ENCODE assay signal across 21 cellular contexts in the genomic region with DNA sequence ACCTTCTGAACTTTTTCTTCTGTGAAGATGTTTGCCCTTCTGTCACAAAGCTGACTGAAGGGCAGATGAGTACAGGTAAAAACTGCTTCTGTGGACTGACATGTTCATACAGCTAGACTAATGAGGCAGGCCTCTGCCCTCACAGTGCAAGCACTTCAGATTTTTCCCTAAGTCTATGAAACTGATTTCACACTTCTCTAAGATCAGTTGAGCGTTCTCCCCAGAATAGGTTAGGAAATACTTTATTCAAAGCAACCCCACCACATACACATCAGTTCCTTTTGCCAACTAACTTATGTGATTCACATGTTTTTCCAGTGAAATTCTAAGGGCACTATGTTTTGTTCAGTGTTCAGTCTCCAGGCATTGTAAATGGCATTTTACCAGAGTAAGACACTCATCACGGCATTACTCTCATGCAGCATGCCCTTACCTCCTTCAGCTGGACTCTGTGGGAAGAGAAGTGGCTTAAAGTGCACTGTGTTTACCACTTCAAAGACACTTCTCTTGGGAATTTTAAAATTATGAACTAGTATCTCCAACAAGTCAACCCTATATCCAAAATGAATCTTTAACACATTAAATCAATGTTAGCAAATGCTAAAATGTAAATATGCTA. TPM values are rescaled to one million over a fixed set of nuclear protein-coding genes. Genes with fewer than 3 reads are reported as not detected.
DNase-seq lines count a peak whose midpoint lies in the region; ATAC-seq, FAIRE-seq and TF ChIP-seq lines count a peak whose summit lies in the region.
"Had no signal": no experiment of that assay in that cellular context is flagged by ENCODE, and none has a peak within 500 bp of the region (broad histone marks: within the 10 kb centered on the region; RNA-seq: fewer than 3 reads in every experiment).

No MANE protein-coding gene starts in this region.

- no peak overlapping the region for H3K4me3 ChIP-seq in CD4-positive, alpha-beta memory T cell (ENCODE audit: low read length in 2 of 2)
- H3K4me3 ChIP-seq in SU-DHL-6 (ENCODE audit: insufficient read depth, low read length, poor library complexity, severe bottlenecking): no peak overlapping the region
- H3K4me3 ChIP-seq in lung: no peak overlapping the region
- H3K4me3 ChIP-seq: ascending aorta had no signal

- H3K27ac ChIP-seq in CD4-positive, alpha-beta memory T cell (ENCODE audit: low read depth, low read length): no peak overlapping the region
- H3K27ac ChIP-seq in SU-DHL-6 (ENCODE audit: low read depth, low read length): peak overlapping the region; percentile 1; the same call in 1 of the 2 replicates
- H3K27ac ChIP-seq in lung (ENCODE audit: low read depth in 1 of 2, low read length in 1 of 2): no peak overlapping the region

- intact Hi-C loops in CD4-positive, alpha-beta memory T cell (cut with micrococcal nuclease): loop anchor here (10.0 kb wide), 1 partner anchor 424 kb away; no protein-coding TSS in a partner anchor

- peaks cover 80% of the 10 kb centered on the region for H3F3A ChIP-seq in SU-DHL-6 (ENCODE audit: insufficient read depth)

- no peaks in the 10 kb centered on the region for H3K9me3 ChIP-seq in CD4-positive, alpha-beta memory T cell (ENCODE audit: control insufficient read depth in 1 of 2, low read length in 2 of 2)
- no peaks in the 10 kb centered on the region for H3K9me3 ChIP-seq in SU-DHL-6 (ENCODE audit: insufficient read depth, low read length)
- no peaks in the 10 kb centered on the region for H3K9me3 ChIP-seq in lung (ENCODE audit: control insufficient read depth in 2 of 2, insufficient read depth in 1 of 2, low read length in 1 of 2)
- H3K9me3 ChIP-seq: ascending aorta had no signal

- TF ChIP-seq CTCF in SU-DHL-6 (IDR thresholded peaks at IDR 0.05; ENCODE audit: insufficient read depth, low read length, poor library complexity, severe bottlenecking) (no peak), lung (IDR thresholded peaks at IDR 0.05; ENCODE audit: control extremely low read depth, extremely low read depth) (no peak)

- peak overlapping the region in 5 of 7 donors; percentile 0 to 86 (median 29) for H3K27ac Mint-ChIP-seq in CD4-positive, alpha-beta memory T cell
- H3K27ac Mint-ChIP-seq: activated CD4-positive, alpha-beta T cell treated with anti-CD3 and anti-CD28 coated beads, Interleukin-2, amount 10 ng/mL, durations not matched to agents 7 days and 5 days had no signal

- 55 to 58% methylated on average over 2 of the region's 2 CpGs for WGBS in lung, 2 donors

- FAIRE-seq in H54 (lab: Jason Lieb, UNC): peak; percentile 23
- FAIRE-seq: GM19239, HepG2, TTC549 had no signal

- no peaks in the 10 kb centered on the region for H3K27me3 ChIP-seq in CD4-positive, alpha-beta memory T cell (ENCODE audit: insufficient read depth, low read length)
- no peaks in the 10 kb centered on the region for H3K27me3 ChIP-seq in SU-DHL-6 (ENCODE audit: low read length)
- no peaks in the 10 kb centered on the region for H3K27me3 ChIP-seq in lung (ENCODE audit: control insufficient read depth, insufficient read depth)
- H3K27me3 ChIP-seq: ascending aorta had no signal

- no peak for TF ChIP-seq POLR2A in H54 (IDR thresholded peaks at IDR 0.05; ENCODE audit: low read depth, low read length)

- no peak overlapping the region for H3K4me2 ChIP-seq in SU-DHL-6 (ENCODE audit: low read depth, low read length, poor library complexity, severe bottlenecking)

- CTCF ChIA-PET in CD4-positive, alpha-beta memory T cell (lab: Charles Lee; ENCODE audit: partially characterized antibody): no interaction called here

- H3K36me3 Mint-ChIP-seq in CD4-positive, alpha-beta memory T cell: peaks cover 0 to 9% of the 10 kb centered on the region in 2 donors

- H3K27me3 Mint-ChIP-seq in CD4-positive, alpha-beta memory T cell: no peaks in the 10 kb centered on the region
- H3K27me3 Mint-ChIP-seq: activated CD4-positive, alpha-beta T cell treated with anti-CD3 and anti-CD28 coated beads, Interleukin-2, amount 10 ng/mL, durations not matched to agents 7 days and 5 days had no signal

- H3K36me3 ChIP-seq in CD4-positive, alpha-beta memory T cell (ENCODE audit: insufficient read depth, low read length): no peaks in the 10 kb centered on the region
- H3K36me3 ChIP-seq in SU-DHL-6 (ENCODE audit: low read length) (peaks cover 9% of the 10 kb centered on the region; the same call in 1 of the 2 replicates), lung (ENCODE audit: control insufficient read depth in 2 of 2, insufficient read depth in 2 of 2, low read length in 2 of 2) (peaks cover 0 to 1% of the 10 kb centered on the region in 2 donors)
- H3K36me3 ChIP-seq: ascending aorta had no signal

- no peak for DNase-seq in CD4-positive, alpha-beta memory T cell
- DNase-seq in H54 (ENCODE audit: insufficient read length, low spot score) (no peak), lung (ENCODE audit: low spot score) (no peak), HUDEP-2 (lab: John Stamatoyannopoulos, UW; ENCODE audit: unreplicated experiment in 76 of 76) (no peak), KG1 (lab: John Stamatoyannopoulos, UW) (no peak), middle frontal gyrus (ENCODE audit: extremely low spot score, low spot score) (no peak)
- DNase-seq: activated CD4-positive, alpha-beta T cell treated with anti-CD3 and anti-CD28 coated beads, Interleukin-2, amount 10 ng/mL, durations not matched to agents 7 days and 5 days; activated naive CD4-positive, alpha-beta T cell treated with Interleukin-2 at 50 U/mL for 16 hours; COR-L47; endodermal cell; glutamatergic neuron; NCI-H1417 treated with DMSO at 0.1 percent for 48 hours; NCI-H446; nucleus accumbens; RPMI8226 had no signal

- no peaks in the 10 kb centered on the region for H4K20me1 ChIP-seq in SU-DHL-6 (ENCODE audit: low read depth, low read length)

- peaks cover 13 to 51% (median 24%) of the 10 kb centered on the region in 4 donors for H3K4me1 Mint-ChIP-seq in CD4-positive, alpha-beta memory T cell

- POLR2A ChIA-PET in CD4-positive, alpha-beta memory T cell (lab: Charles Lee; ENCODE audit: partially characterized antibody): no interaction called here

- no peaks in the 10 kb centered on the region for H3K9me2 ChIP-seq in SU-DHL-6 (replicated peaks; ENCODE audit: insufficient read depth, low read length)

- peaks cover 0 to 2% (median 0%) of the 10 kb centered on the region in 8 donors for H3K9me3 Mint-ChIP-seq in CD4-positive, alpha-beta memory T cell
- H3K9me3 Mint-ChIP-seq: activated CD4-positive, alpha-beta T cell treated with anti-CD3 and anti-CD28 coated beads, Interleukin-2, amount 10 ng/mL, durations not matched to agents 7 days and 5 days; endodermal cell had no signal

- H3K79me2 ChIP-seq in SU-DHL-6 (ENCODE audit: insufficient read depth, low read length): no peaks in the 10 kb centered on the region

- H3K4me1 ChIP-seq in CD4-positive, alpha-beta memory T cell (ENCODE audit: insufficient read depth, low read length): peaks cover 9% of the 10 kb centered on the region
- H3K4me1 ChIP-seq in lung (ENCODE audit: control insufficient read depth in 2 of 2, insufficient read depth in 2 of 2, low read length in 2 of 2): no peaks in the 10 kb centered on the region

- H3K4me3 Mint-ChIP-seq in CD4-positive, alpha-beta memory T cell: no peak overlapping the region
- H3K4me3 Mint-ChIP-seq: activated CD4-positive, alpha-beta T cell treated with anti-CD3 and anti-CD28 coated beads, Interleukin-2, amount 10 ng/mL, durations not matched to agents 7 days and 5 days; endodermal cell had no signal

- no peak overlapping the region for H3K9ac ChIP-seq in SU-DHL-6 (ENCODE audit: low read length)

- H2AFZ ChIP-seq in SU-DHL-6 (ENCODE audit: low read depth, low read length, severe bottlenecking): no peak overlapping the region

- ATAC-seq in lung (ENCODE audit: insufficient read depth, low FRiP score) (peak; percentile 58), GM18870 (IDR thresholded peaks at IDR 0.05; ENCODE audit: unreplicated experiment) (no peak)
- ATAC-seq: HepG2 had no signal

RNA-seq across cellular contexts. Expression of a gene that starts 5.4 kb away (rescaled TPM):
- total RNA-seq in CD4-positive, alpha-beta memory T cell: 10 to 100 TPM; 17.2 to 19.9 TPM
- 10 to 100 TPM; 41.9 to 45.3 TPM for polyA plus RNA-seq in CD4-positive, alpha-beta memory T cell
- total RNA-seq in lung: 10 to 100 TPM; 17.9 to 28.5 TPM
- polyA plus RNA-seq in lung: 10 to 100 TPM; 40.5 to 62.0 TPM
